ENCODE assay signal across 1 cellular context in genomic region chr12:23473071-23473470, GRCh38.
TF ChIP-seq lines count a peak whose summit lies in the region.

No MANE protein-coding gene starts in this region.

TF ChIP-seq in K562, 482 proteins besides CTCF, POLR2A, EP300 and RAD21 (continued from another document):
- no peak for TF ChIP-seq PBX2 (CRISPR knock-in tag; IDR thresholded peaks at IDR 0.05; ENCODE audit: low read depth)
- TF ChIP-seq PBX2 (tag; conservative IDR thresholded peaks at IDR 0.05; ENCODE audit: low read depth): no peak
- no peak for TF ChIP-seq GTF3C2 (IDR thresholded peaks at IDR 0.05; ENCODE audit: borderline replicate concordance, extremely low read depth, insufficient read length)
- TF ChIP-seq TRIM28 (IDR thresholded peaks at IDR 0.05): no peak
- no peak for TF ChIP-seq BRCA1 (IDR thresholded peaks at IDR 0.05)
- no peak for TF ChIP-seq BRCA1 (CRISPR knock-in tag; IDR thresholded peaks at IDR 0.05)
- no peak for TF ChIP-seq HOXB6 (CRISPR knock-in tag; IDR thresholded peaks at IDR 0.05; ENCODE audit: borderline replicate concordance)
- no peak for TF ChIP-seq TCFL5 (CRISPR knock-in tag; conservative IDR thresholded peaks at IDR 0.05)
- no peak for TF ChIP-seq PKNOX1 (IDR thresholded peaks at IDR 0.05)
